In genomic region chr2:167626301-167626700, GRCh38 we compare ENCODE assay signal across 33 cellular contexts.
"Had no signal": no experiment of that assay in that cellular context is flagged by ENCODE, and none has a peak within 500 bp of the region (broad histone marks: within the 10 kb centered on the region; RNA-seq: fewer than 3 reads in every experiment).

No MANE protein-coding gene starts in this region.

- H3K27me3 ChIP-seq: ascending aorta, cardiac muscle cell, MG63, Peyer's patch had no signal

- H3K4me3 ChIP-seq: ascending aorta, cardiac muscle cell, K562, MG63, Peyer's patch had no signal

- H3K36me3 ChIP-seq: ascending aorta, cardiac muscle cell, MG63, Peyer's patch had no signal

- H3K27ac ChIP-seq: ascending aorta, cardiac muscle cell, Peyer's patch, VCaP had no signal

- DNase-seq: activated B cell treated with CpG ODN at 0.5 μM for 24 hours; activated CD4-positive, alpha-beta memory T cell treated with anti-CD3 and anti-CD28 coated beads for 36 hours; activated CD4-positive, alpha-beta T cell treated with anti-CD3 and anti-CD28 coated beads for 4 hours; activated CD4-positive, alpha-beta T cell treated with anti-CD3 and anti-CD28 coated beads, Interleukin-2, amount 50 U/mL, for 1 hour; activated CD4-positive, CD25-positive, alpha-beta regulatory T cell treated with anti-CD3 and anti-CD28 coated beads, Interleukin-2, amount 50 U/mL, for 72 hours; activated CD8-positive, alpha-beta memory T cell treated with anti-CD3 and anti-CD28 coated beads, Interleukin-2, amount 50 U/mL, for 4 hours; activated effector memory CD4-positive, alpha-beta T cell treated with Interleukin-2 at 50 U/mL for 16 hours; activated naive CD4-positive, alpha-beta T cell treated with anti-CD3 and anti-CD28 coated beads, Interleukin-2, amount 10 ng/mL, durations not matched to agents 7 days and 5 days; activated naive CD8-positive, alpha-beta T cell treated with anti-CD3 and anti-CD28 coated beads, Interleukin-2, amount 50 U/mL, for 24 hours; activated T-cell treated with anti-CD3 and anti-CD28 coated beads, Interleukin-2, amount 50 U/mL, for 48 hours; amygdala; MG63; NCI-H1048; NCI-H1105 treated with DMSO at 0.1 percent for 48 hours; NCI-H1436; NCI-H1694 treated with DMSO at 0.1 percent for 48 hours; NCI-H2029; NCI-H345; NCI-H524 treated with DMSO at 0.1 percent for 48 hours; NK-92 treated with Interleukin-12 subunit alpha and Interleukin-12 subunit beta, amount 100 ng/mL, for 24 hours; PC-3; Peyer's patch; RPMI8226; SIG-M5; T-helper 1 cell; T-helper 2 cell; T-helper 9 cell had no signal

- H3K9me3 ChIP-seq: ascending aorta, Peyer's patch had no signal

- H3K4me1 ChIP-seq: ascending aorta, Peyer's patch had no signal

- ATAC-seq: activated naive CD8-positive, alpha-beta T cell treated with anti-CD3 and anti-CD28 coated beads, Interleukin-2, amount 50 U/mL, for 24 hours; K562; PC-3; Right ventricle myocardium inferior; SK-N-SH treated with all-trans-retinoic acid at 6 μM for 48 hours had no signal
